17 cellular contexts compared by ENCODE assay signal in genomic region chr19:41682437-41682836, GRCh38. TPM values are rescaled to one million over a fixed set of nuclear protein-coding genes. Genes with fewer than 3 reads are reported as not detected.
DNase-seq lines count a peak whose midpoint lies in the region; ATAC-seq and TF ChIP-seq lines count a peak whose summit lies in the region.
"Had no signal": no experiment of that assay in that cellular context is flagged by ENCODE, and none has a peak within 500 bp of the region (broad histone marks: within the 10 kb centered on the region; RNA-seq: fewer than 3 reads in every experiment).

No MANE protein-coding gene starts in this region.

- peaks cover under 1 to 2% of the 10 kb centered on the region in 2 donors for H3K27me3 ChIP-seq in mucosa of rectum (ENCODE audit: control insufficient read depth in 2 of 2, insufficient read depth in 2 of 2, low read length in 2 of 2)
- no peaks in the 10 kb centered on the region for H3K27me3 ChIP-seq in aorta (ENCODE audit: control insufficient read depth in 1 of 2, insufficient read depth in 2 of 2, low read length in 1 of 2)
- H3K27me3 ChIP-seq in H7 (ENCODE audit: control insufficient read depth, insufficient read depth, low read length) = no peaks in the 10 kb centered on the region

- H3K36me3 ChIP-seq in mucosa of rectum (ENCODE audit: control insufficient read depth in 2 of 2, insufficient read depth in 2 of 2, low read length in 2 of 2) (peaks cover 0 to 2% of the 10 kb centered on the region in 2 donors), aorta (ENCODE audit: control insufficient read depth in 1 of 2, insufficient read depth in 2 of 2, low read length in 1 of 2) (no peaks in the 10 kb centered on the region), H7 (replicated peaks; ENCODE audit: control insufficient read depth, insufficient read depth, low read length) (no peaks in the 10 kb centered on the region)
- H3K36me3 ChIP-seq: BE2C had no signal

- H3K27ac Mint-ChIP-seq in WTC11 = no peak overlapping the region
- H3K27ac Mint-ChIP-seq: CD4-positive, CD25-positive, alpha-beta regulatory T cell; CD8-positive, alpha-beta memory T cell; HFFc6 had no signal

- 33 to 53% methylated on average over 6 of the region's 6 CpGs for WGBS in aorta, 2 donors

- no peaks in the 10 kb centered on the region for H3K4me1 Mint-ChIP-seq in WTC11
- H3K4me1 Mint-ChIP-seq: CD4-positive, CD25-positive, alpha-beta regulatory T cell; CD8-positive, alpha-beta memory T cell had no signal

- H3K27ac ChIP-seq in mucosa of rectum (ENCODE audit: low read depth in 2 of 2, low read length in 2 of 2) (peak overlapping the region; percentile 81 to 84), aorta (ENCODE audit: low read depth in 1 of 2, low read length in 2 of 2) (no peak overlapping the region)
- H3K27ac ChIP-seq: GM23248 had no signal

- no peaks in the 10 kb centered on the region for H3K36me3 Mint-ChIP-seq in WTC11
- H3K36me3 Mint-ChIP-seq: CD4-positive, CD25-positive, alpha-beta regulatory T cell; CD8-positive, alpha-beta memory T cell had no signal

- DNase-seq in HT-29 (ENCODE audit: low spot score) = peak; percentile 69
- DNase-seq in aorta = no peak
- DNase-seq in activated gamma-delta T cell treated with Interleukin-2 at 50 U/mL for 16 hours = no peak
- DNase-seq in H7 = no peak
- DNase-seq in WTC11 (ENCODE audit: low spot score) = no peak
- DNase-seq: ACHN; BE2C; C1 segment of cervical spinal cord; CD4-positive, CD25-positive, alpha-beta regulatory T cell; CD8-positive, alpha-beta memory T cell; COR-L47; GM23248; HCEC 1CT; HFFc6 had no signal

- H3K4me3 Mint-ChIP-seq in WTC11 = no peak overlapping the region
- H3K4me3 Mint-ChIP-seq: CD4-positive, CD25-positive, alpha-beta regulatory T cell; CD8-positive, alpha-beta memory T cell; HFFc6 had no signal

- POLR2A ChIA-PET in WTC11 (lab: Charles Lee) = no interaction called here

- H3K4me1 ChIP-seq in mucosa of rectum (ENCODE audit: control insufficient read depth in 2 of 2, insufficient read depth in 2 of 2, low read length in 2 of 2) (peaks cover 7 to 9% of the 10 kb centered on the region in 2 donors), aorta (ENCODE audit: control insufficient read depth in 1 of 2, insufficient read depth in 2 of 2, low read length in 2 of 2) (no peaks in the 10 kb centered on the region)
- H3K4me1 ChIP-seq: BE2C had no signal

- no peaks in the 10 kb centered on the region for H3K9me3 Mint-ChIP-seq in WTC11
- H3K9me3 Mint-ChIP-seq: CD8-positive, alpha-beta memory T cell; HFFc6 had no signal

- TF ChIP-seq CTCF in WTC11 (IDR thresholded peaks at IDR 0.05) = no peak

- H3K9me3 ChIP-seq in mucosa of rectum (ENCODE audit: control insufficient read depth in 2 of 2, low read length in 2 of 2) = no peaks in the 10 kb centered on the region
- H3K9me3 ChIP-seq in aorta (ENCODE audit: control insufficient read depth, low read length) = no peaks in the 10 kb centered on the region
- H3K9me3 ChIP-seq: BE2C had no signal

- peak overlapping the region; percentile 3 to 38 for H3K4me3 ChIP-seq in mucosa of rectum (ENCODE audit: low read length in 2 of 2)
- no peak overlapping the region for H3K4me3 ChIP-seq in aorta (ENCODE audit: low read length in 2 of 2)
- no peak overlapping the region for H3K4me3 ChIP-seq in H7 (ENCODE audit: insufficient read depth, low read depth, low read length)
- H3K4me3 ChIP-seq: GM23248 had no signal

- CTCF ChIA-PET in WTC11 (lab: Charles Lee) = interaction anchor here (1.2 to 3.2 kb wide), 5 partner anchors 9 to 71 kb away, joined by 3 to 15 read pairs (median 7); no protein-coding TSS in a partner anchor

- intact Hi-C loops in aorta (cut with DNase I) = no loop called here

- H3K9ac ChIP-seq in mucosa of rectum (ENCODE audit: low read depth in 1 of 2, low read length in 2 of 2) = peak overlapping the region; percentile 15 to 26
- H3K9ac ChIP-seq: GM23248 had no signal

- ATAC-seq in esophagus mucosa (peak; percentile 90), aorta (ENCODE audit: low FRiP score) (peak; percentile 33), WTC11 (no peak)

- peaks cover 27% of the 10 kb centered on the region for H3K27me3 Mint-ChIP-seq in WTC11 (ENCODE audit: low read depth)

TF ChIP-seq in WTC11, 78 proteins besides CTCF, POLR2A, EP300 and RAD21:
- TF ChIP-seq ATF1 (CRISPR knock-in tag; IDR thresholded peaks at IDR 0.05) (no peak), OVOL2 (CRISPR knock-in tag; IDR thresholded peaks at IDR 0.05; ENCODE audit: borderline replicate concordance) (no peak), CREB1 (CRISPR knock-in tag; IDR thresholded peaks at IDR 0.05) (no peak), MXD4 (CRISPR knock-in tag; IDR thresholded peaks at IDR 0.05; ENCODE audit: borderline replicate concordance) (no peak), FOXK1 (CRISPR knock-in tag; IDR thresholded peaks at IDR 0.05) (no peak), RORB (CRISPR knock-in tag; IDR thresholded peaks at IDR 0.05) (no peak), SP1 (CRISPR knock-in tag; conservative IDR thresholded peaks at IDR 0.05) (no peak), ZNF317 (CRISPR knock-in tag; IDR thresholded peaks at IDR 0.05; ENCODE audit: borderline replicate concordance, low read depth) (no peak), NFE2L1 (CRISPR knock-in tag; IDR thresholded peaks at IDR 0.05) (no peak), ZNF263 (CRISPR knock-in tag; IDR thresholded peaks at IDR 0.05; ENCODE audit: low read depth) (no peak)
- TF ChIP-seq, protein P1, sequence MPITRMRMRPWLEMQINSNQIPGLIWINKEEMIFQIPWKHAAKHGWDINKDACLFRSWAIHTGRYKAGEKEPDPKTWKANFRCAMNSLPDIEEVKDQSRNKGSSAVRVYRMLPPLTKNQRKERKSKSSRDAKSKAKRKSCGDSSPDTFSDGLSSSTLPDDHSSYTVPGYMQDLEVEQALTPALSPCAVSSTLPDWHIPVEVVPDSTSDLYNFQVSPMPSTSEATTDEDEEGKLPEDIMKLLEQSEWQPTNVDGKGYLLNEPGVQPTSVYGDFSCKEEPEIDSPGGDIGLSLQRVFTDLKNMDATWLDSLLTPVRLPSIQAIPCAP (CRISPR knock-in tag; IDR thresholded peaks at IDR 0.05) = no peak
TF ChIP-seq in WTC11: peak in this region for 0.

RNA-seq across cellular contexts. Expression of gene CEACAM7, which starts 5.6 kb away (rescaled TPM):
- total RNA-seq in HT-29 (2014; rRNA removed; shearing (Covaris generic)) = 0.92 TPM in 1 of 2 replicates, not detected in the other
- total RNA-seq in esophagus mucosa = 71.9 TPM
- total RNA-seq in aorta = under 1 TPM in 1 of 2 donors, not detected in 1; 0.26 TPM
- polyA plus RNA-seq in aorta = 1 to 10 TPM in 1 of 2 donors, under 1 TPM in 1; 0.61 to 7.4 TPM
- not detected in 2 replicates for total RNA-seq in H7 (2014; rRNA removed; shearing (Covaris generic))
- 0.15 to 0.21 TPM (median 0.18 TPM) in 3 replicates for total RNA-seq in WTC11 (2021)
- total RNA-seq: CD4-positive, CD25-positive, alpha-beta regulatory T cell; CD8-positive, alpha-beta memory T cell; GM23248; H4; HFFc6 had no signal
- polyA plus RNA-seq: CD4-positive, CD25-positive, alpha-beta regulatory T cell; CD8-positive, alpha-beta memory T cell; GM23248 had no signal

RNA-seq across cellular contexts. Expression of gene CEACAM5, which starts 26.0 kb away (rescaled TPM):
- total RNA-seq in HT-29 (2014; rRNA removed; shearing (Covaris generic)) = 3.2 and 3.8 TPM in 2 replicates
- total RNA-seq in esophagus mucosa (369 TPM), aorta (1 to 10 TPM in 1 of 2 donors, under 1 TPM in 1; 0.30 to 1.0 TPM), WTC11 (2021) (0.23 to 1.3 TPM (median 0.46 TPM) in 3 replicates)
- polyA plus RNA-seq in aorta = 1 to 10 TPM in 1 of 2 donors, under 1 TPM in 1; 0.67 to 9.4 TPM
- not detected in 2 replicates for total RNA-seq in H7 (2014; rRNA removed; shearing (Covaris generic))
- total RNA-seq: CD4-positive, CD25-positive, alpha-beta regulatory T cell; CD8-positive, alpha-beta memory T cell; GM23248; H4 had no signal
- polyA plus RNA-seq: CD4-positive, CD25-positive, alpha-beta regulatory T cell; CD8-positive, alpha-beta memory T cell; GM23248 had no signal

RNA-seq across cellular contexts. Expression of gene CEACAM4, which starts 55.6 kb away (rescaled TPM):
- total RNA-seq in HT-29 (2014; rRNA removed; shearing (Covaris generic)) = not detected in 2 replicates
- total RNA-seq in esophagus mucosa = 0.24 TPM
- total RNA-seq in aorta = 1 to 10 TPM in 1 of 2 donors, under 1 TPM in 1; 0.84 to 1.8 TPM
- under 1 TPM in 1 of 2 donors, not detected in 1; 0.51 TPM for polyA plus RNA-seq in aorta
- not detected in 2 replicates for total RNA-seq in H7 (2014; rRNA removed; shearing (Covaris generic))
- total RNA-seq in WTC11 (2021) = not detected in 3 replicates
- total RNA-seq: CD8-positive, alpha-beta memory T cell; GM23248; H4; HFFc6 had no signal
- polyA plus RNA-seq: CD8-positive, alpha-beta memory T cell; GM23248 had no signal

Comparison
In these comparisons a context has a peak if more than half of its experiments do, and no peak if none do; other contexts are left out.
1. H3K27ac ChIP-seq: peak in mucosa of rectum (2 of 2); none in aorta (0 of 2).
2. H3K4me3 ChIP-seq: peak in mucosa of rectum (2 of 2); none in aorta (0 of 2) and H7 (single experiment).
3. RNA of gene CEACAM7, which starts 5.6 kb away (total RNA-seq): 71.9 TPM in esophagus mucosa (single experiment); 0.92 TPM in HT-29, 0.26 TPM in aorta, 0.15 to 0.21 TPM in WTC11 and not detected in H7; every median in the first group is over 10 times any median in the second.
4. RNA of gene CEACAM5, which starts 26.0 kb away (total RNA-seq): 369 TPM in esophagus mucosa (single experiment); 3.2 to 3.8 TPM in HT-29, 0.30 to 1.0 TPM in aorta, 0.23 to 1.3 TPM in WTC11 and not detected in H7; every median in the first group is over 10 times any median in the second.